ENCODE assay signal across 8 cellular contexts in the genomic region with DNA sequence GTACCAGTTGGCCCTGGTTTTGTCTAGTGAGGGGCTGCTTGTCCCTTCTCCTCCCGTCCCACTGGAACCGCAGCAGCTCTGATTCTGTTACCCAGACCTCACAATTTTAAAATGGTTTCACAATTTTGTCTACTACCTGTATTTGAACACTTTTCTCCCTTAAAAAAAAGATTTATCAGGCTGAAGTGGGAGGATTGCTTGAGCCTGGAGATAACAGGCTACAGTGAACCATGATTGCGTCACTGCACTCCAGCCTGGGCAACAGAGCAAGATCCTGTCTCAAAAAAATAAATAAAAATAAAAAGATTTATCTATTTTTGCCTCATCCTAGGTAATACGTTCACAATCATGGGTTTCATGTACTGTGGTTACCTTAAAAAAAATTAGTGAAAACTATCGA. TPM values are rescaled to one million over a fixed set of nuclear protein-coding genes. Genes with fewer than 3 reads are reported as not detected.
A peak's percentile ranks its signal among the peaks of the same experiment; 100 is the strongest.
DNase-seq lines count a peak whose midpoint lies in the region; ATAC-seq and TF ChIP-seq lines count a peak whose summit lies in the region.

No MANE protein-coding gene starts in this region.

- H3K36me3 ChIP-seq in iPS DF 6.9 (ENCODE audit: control insufficient read depth, insufficient read depth, low read length), result peaks cover 10% of the 10 kb centered on the region; the same call in 1 of the 2 replicates

- 0 out of 2 replicates have a peak, but pooled peaks cover 5% of the 10 kb centered on the region for H3K36me3 Mint-ChIP-seq in HFFc6 (ENCODE audit: low read depth)
- peaks cover 2% of the 10 kb centered on the region for H3K36me3 Mint-ChIP-seq in activated CD8-positive, alpha-beta T cell treated with anti-CD3 and anti-CD28 coated beads, Interleukin-2, amount 10 ng/mL, durations not matched to agents 7 days and 5 days (ENCODE audit: low read depth)
- peaks cover 16% of the 10 kb centered on the region for H3K36me3 Mint-ChIP-seq in stimulated activated memory B cell treated with anti-CD40 and anti-IgM and Interleukin-4, amounts not matched to agents 10 μg/mL and 1 μg/mL and 100 μg/mL, for 72 hours

- no peaks in the 10 kb centered on the region for H3K9me3 Mint-ChIP-seq in HFFc6
- H3K9me3 Mint-ChIP-seq in activated CD8-positive, alpha-beta T cell treated with anti-CD3 and anti-CD28 coated beads, Interleukin-2, amount 10 ng/mL, durations not matched to agents 7 days and 5 days (ENCODE audit: insufficient read depth), result no peaks in the 10 kb centered on the region
- no peaks in the 10 kb centered on the region for H3K9me3 Mint-ChIP-seq in stimulated activated memory B cell treated with anti-CD40 and anti-IgM and Interleukin-4, amounts not matched to agents 10 μg/mL and 1 μg/mL and 100 μg/mL, for 72 hours

- peak overlapping the region; percentile 97 for H3K4me3 Mint-ChIP-seq in HFFc6
- peak overlapping the region; percentile 90 for H3K4me3 Mint-ChIP-seq in activated CD8-positive, alpha-beta T cell treated with anti-CD3 and anti-CD28 coated beads, Interleukin-2, amount 10 ng/mL, durations not matched to agents 7 days and 5 days
- H3K4me3 Mint-ChIP-seq in stimulated activated memory B cell treated with anti-CD40 and anti-IgM and Interleukin-4, amounts not matched to agents 10 μg/mL and 1 μg/mL and 100 μg/mL, for 72 hours, result peak overlapping the region; percentile 95

- CTCF ChIA-PET in activated CD8-positive, alpha-beta T cell treated with anti-CD3 and anti-CD28 coated beads, Interleukin-2, amount 10 ng/mL, durations not matched to agents 7 days and 5 days (lab: Charles Lee), result interaction anchor here (1.3 to 3.8 kb wide), 4 partner anchors 14 to 118 kb away, joined by 8 to 29 read pairs (median 20); a partner anchor contains a TSS

- POLR2A ChIA-PET in activated CD8-positive, alpha-beta T cell treated with anti-CD3 and anti-CD28 coated beads, Interleukin-2, amount 10 ng/mL, durations not matched to agents 7 days and 5 days (lab: Charles Lee), result interaction anchor here (2.1 kb wide), 1 partner anchor 24 kb away, joined by 11 read pairs; a partner anchor contains a TSS

- peak overlapping the region; percentile 98 for H3K27ac Mint-ChIP-seq in HFFc6
- peak overlapping the region; percentile 97 for H3K27ac Mint-ChIP-seq in activated CD8-positive, alpha-beta T cell treated with anti-CD3 and anti-CD28 coated beads, Interleukin-2, amount 10 ng/mL, durations not matched to agents 7 days and 5 days
- H3K27ac Mint-ChIP-seq in stimulated activated memory B cell treated with anti-CD40 and anti-IgM and Interleukin-4, amounts not matched to agents 10 μg/mL and 1 μg/mL and 100 μg/mL, for 72 hours, result peak overlapping the region; percentile 84

- H3K4me1 Mint-ChIP-seq in HFFc6 (ENCODE audit: low read depth), result peaks cover 14% of the 10 kb centered on the region
- H3K4me1 Mint-ChIP-seq in activated CD8-positive, alpha-beta T cell treated with anti-CD3 and anti-CD28 coated beads, Interleukin-2, amount 10 ng/mL, durations not matched to agents 7 days and 5 days (ENCODE audit: low read depth), result peaks cover 25% of the 10 kb centered on the region
- peaks cover 25% of the 10 kb centered on the region for H3K4me1 Mint-ChIP-seq in stimulated activated memory B cell treated with anti-CD40 and anti-IgM and Interleukin-4, amounts not matched to agents 10 μg/mL and 1 μg/mL and 100 μg/mL, for 72 hours

- no peak for ATAC-seq in activated CD8-positive, alpha-beta T cell treated with anti-CD3 and anti-CD28 coated beads, Interleukin-2, amount 10 ng/mL, durations not matched to agents 7 days and 5 days
- no peak for ATAC-seq in stimulated activated memory B cell treated with anti-CD40 and anti-IgM and Interleukin-4, amounts not matched to agents 10 μg/mL and 1 μg/mL and 100 μg/mL, for 72 hours
- no peak for ATAC-seq in HG02870 (IDR thresholded peaks at IDR 0.05; ENCODE audit: unreplicated experiment)

- WGBS in iPS DF 6.9 (ENCODE audit: insufficient coverage, insufficient read length), result no CpG with 5 or more reads among the region's 5 CpGs

- no peak overlapping the region for H3K27ac ChIP-seq in iPS DF 6.9 (ENCODE audit: low read length)

- no peak for DNase-seq in HFFc6
- no peak for DNase-seq in activated CD8-positive, alpha-beta T cell treated with anti-CD3 and anti-CD28 coated beads, Interleukin-2, amount 10 ng/mL, durations not matched to agents 7 days and 5 days
- DNase-seq in iPS DF 6.9 (ENCODE audit: low read depth, low spot score), result no peak
- no peak for DNase-seq in NOMO-1 treated with DMSO at 0.1 percent for 48 hours (lab: John Stamatoyannopoulos, UW; ENCODE audit: unreplicated experiment)
- DNase-seq in hippocampal formation (lab: John Stamatoyannopoulos, UW), result no peak
- no peak for DNase-seq in GOT3 (lab: John Stamatoyannopoulos, UW)

- TF ChIP-seq CTCF in HFFc6 (IDR thresholded peaks at IDR 0.05), result no peak

- H3K27me3 Mint-ChIP-seq in HFFc6 (ENCODE audit: insufficient read depth), result no peaks in the 10 kb centered on the region; the same call in 1 of the 2 replicates
- no peaks in the 10 kb centered on the region for H3K27me3 Mint-ChIP-seq in activated CD8-positive, alpha-beta T cell treated with anti-CD3 and anti-CD28 coated beads, Interleukin-2, amount 10 ng/mL, durations not matched to agents 7 days and 5 days (ENCODE audit: low read depth)
- no peaks in the 10 kb centered on the region for H3K27me3 Mint-ChIP-seq in stimulated activated memory B cell treated with anti-CD40 and anti-IgM and Interleukin-4, amounts not matched to agents 10 μg/mL and 1 μg/mL and 100 μg/mL, for 72 hours

- no peaks in the 10 kb centered on the region for H3K9me3 ChIP-seq in iPS DF 6.9 (ENCODE audit: control insufficient read depth, insufficient read depth, low read length)

- no peaks in the 10 kb centered on the region for H3K27me3 ChIP-seq in iPS DF 6.9 (ENCODE audit: control insufficient read depth, insufficient read depth, low read length)

- peak overlapping the region; percentile 83; the same call in 1 of the 2 replicates for H3K4me3 ChIP-seq in iPS DF 6.9 (ENCODE audit: low read length)

- H3K4me1 ChIP-seq in iPS DF 6.9 (ENCODE audit: control insufficient read depth, insufficient read depth, low read length), result peaks cover 8% of the 10 kb centered on the region

RNA-seq across cellular contexts. Expression of a gene that starts 1.4 kb away (rescaled TPM):
- 10 to 100 TPM; 19.3 to 25.0 (median 21.8) TPM for total RNA-seq in HFFc6 (2021; fragmentation: NEBNext Ultra II Directional; extraction: Animal tissue kit (Norgen Biotek cat#: 25700))
- 10 to 100 TPM; 18.0 to 19.1 TPM for total RNA-seq in activated CD8-positive, alpha-beta T cell treated with anti-CD3 and anti-CD28 coated beads, Interleukin-2, amount 10 ng/mL, durations not matched to agents 7 days and 5 days

RNA-seq across cellular contexts. Expression of a gene that starts 15.1 kb away (rescaled TPM):
- 10 to 100 TPM; 10.2 to 11.2 (median 10.5) TPM for total RNA-seq in HFFc6 (2021; fragmentation: NEBNext Ultra II Directional; extraction: Animal tissue kit (Norgen Biotek cat#: 25700))
- total RNA-seq in activated CD8-positive, alpha-beta T cell treated with anti-CD3 and anti-CD28 coated beads, Interleukin-2, amount 10 ng/mL, durations not matched to agents 7 days and 5 days, result 10 to 100 TPM; 10.4 to 11.3 TPM

RNA-seq across cellular contexts. Expression of a gene that starts 23.2 kb away (rescaled TPM):
- total RNA-seq in HFFc6 (2021; fragmentation: NEBNext Ultra II Directional; extraction: Animal tissue kit (Norgen Biotek cat#: 25700)), result not detected
- total RNA-seq in activated CD8-positive, alpha-beta T cell treated with anti-CD3 and anti-CD28 coated beads, Interleukin-2, amount 10 ng/mL, durations not matched to agents 7 days and 5 days, result not detected

RNA-seq across cellular contexts. Expression of a gene that starts 24.4 kb away (rescaled TPM):
- total RNA-seq in HFFc6 (2021; fragmentation: NEBNext Ultra II Directional; extraction: Animal tissue kit (Norgen Biotek cat#: 25700)), result 10 to 100 TPM; 59.6 to 74.8 (median 66.0) TPM
- 10 to 100 TPM; 97.3 to 98.3 TPM for total RNA-seq in activated CD8-positive, alpha-beta T cell treated with anti-CD3 and anti-CD28 coated beads, Interleukin-2, amount 10 ng/mL, durations not matched to agents 7 days and 5 days

RNA-seq across cellular contexts. Expression of a gene that starts 27.3 kb away (rescaled TPM):
- not detected for total RNA-seq in HFFc6 (2021; fragmentation: NEBNext Ultra II Directional; extraction: Animal tissue kit (Norgen Biotek cat#: 25700))
- total RNA-seq in activated CD8-positive, alpha-beta T cell treated with anti-CD3 and anti-CD28 coated beads, Interleukin-2, amount 10 ng/mL, durations not matched to agents 7 days and 5 days, result not detected
